8 cellular contexts compared by ENCODE assay signal in the genomic region with DNA sequence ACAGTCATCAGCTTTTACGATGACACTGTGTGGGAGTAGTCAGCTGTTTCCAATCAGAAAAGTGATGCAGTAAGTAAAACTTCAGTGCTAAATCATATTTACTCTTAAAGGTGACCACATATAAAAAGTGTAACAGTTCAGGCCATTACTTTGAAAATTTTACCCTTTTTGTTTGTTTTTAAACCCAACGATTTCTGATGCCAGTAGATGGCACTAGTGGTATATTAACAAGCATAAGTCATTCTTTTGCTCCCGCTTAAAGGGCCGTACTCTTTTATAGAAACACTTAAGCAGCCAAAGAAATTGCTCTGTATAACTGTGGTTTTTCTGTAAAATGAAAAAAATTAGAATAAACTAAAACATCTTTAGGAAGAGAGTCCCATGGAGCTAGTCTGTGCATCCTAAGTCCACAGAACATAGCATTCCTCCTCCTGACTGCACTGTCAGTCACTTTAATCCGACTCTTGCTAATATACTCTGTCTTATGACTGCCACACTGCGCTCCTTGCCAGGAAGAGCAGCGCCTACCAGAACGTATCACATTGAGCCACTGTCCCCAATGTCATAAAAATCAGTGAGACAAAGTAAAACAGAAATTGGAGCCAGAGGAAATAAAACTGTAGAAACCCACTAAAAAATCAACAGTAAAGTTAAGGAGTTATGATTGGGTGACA. TPM values are rescaled to one million over a fixed set of nuclear protein-coding genes. Genes with fewer than 3 reads are reported as not detected.
DNase-seq lines count a peak whose midpoint lies in the region; ATAC-seq, FAIRE-seq and TF ChIP-seq lines count a peak whose summit lies in the region.

No MANE protein-coding gene starts in this region.

- WGBS in suprapubic skin: 31% methylated on average over 8 of the region's 8 CpGs

- in situ Hi-C loops in brain microvascular endothelial cell (cut with HindIII; ENCODE audit: low pct_ligation_motif_present, low sequenced_read_pairs): no loop called here

- H3K9ac ChIP-seq in keratinocyte (ENCODE audit: control insufficient read depth, extremely low read depth, insufficient read depth, low read length): no peak overlapping the region

- H3K4me1 ChIP-seq in keratinocyte (ENCODE audit: control insufficient read depth, extremely low read depth, insufficient read depth, low read length): no peaks in the 10 kb centered on the region
- H3K4me1 ChIP-seq in suprapubic skin: no peaks in the 10 kb centered on the region

- FAIRE-seq in keratinocyte (lab: Jason Lieb, UNC): peak; percentile 66

- no peaks in the 10 kb centered on the region for H3K79me2 ChIP-seq in keratinocyte (ENCODE audit: control insufficient read depth, insufficient read depth, low read length)

- DNase-seq in AG08396 (ENCODE audit: low spot score) (peak; percentile 76), NCI-H345 (lab: John Stamatoyannopoulos, UW) (peak; percentile 25), brain microvascular endothelial cell (peak; percentile 39), keratinocyte (ENCODE audit: low read depth, low spot score) (no peak), suprapubic skin (ENCODE audit: low spot score in 2 of 2) (no peak)
- no peak for DNase-seq in activated naive CD4-positive, alpha-beta T cell (lab: John Stamatoyannopoulos, UW)
- DNase-seq in activated naive CD4-positive, alpha-beta T cell treated with Interleukin-2 at 50 U/mL for 16 hours: no peak

- peak; percentile 48 for ATAC-seq in GM18867 (IDR thresholded peaks at IDR 0.05; ENCODE audit: unreplicated experiment)

- peaks cover 6% of the 10 kb centered on the region for H3K36me3 ChIP-seq in brain microvascular endothelial cell (replicated peaks)
- peaks cover 25 to 36% of the 10 kb centered on the region in 2 experiments for H3K36me3 ChIP-seq in keratinocyte (ENCODE audit: control insufficient read depth in 2 of 2, extremely low read depth in 1 of 2, insufficient read depth in 2 of 2, low read length in 2 of 2)
- peaks cover 31% of the 10 kb centered on the region for H3K36me3 ChIP-seq in suprapubic skin

- no peak for TF ChIP-seq POLR2A in suprapubic skin (IDR thresholded peaks at IDR 0.05)

- TF ChIP-seq CTCF in brain microvascular endothelial cell (IDR thresholded peaks at IDR 0.05; ENCODE audit: low read depth, low read length, missing control alignments) (peak; percentile 43), keratinocyte (optimal IDR thresholded peaks at IDR 0.05 in 1 of 3, IDR thresholded peaks at IDR 0.05 in 1 of 3, conservative IDR thresholded peaks at IDR 0.05 in 1 of 3; ENCODE audit: extremely low read depth in 1 of 3, insufficient read depth in 2 of 3, low read length in 3 of 3) (peak in 2 of 3 experiments; percentile 33 to 52), suprapubic skin (IDR thresholded peaks at IDR 0.05) (peak; percentile 39 to 42)

- H3K27ac ChIP-seq in brain microvascular endothelial cell (no peak overlapping the region), keratinocyte (ENCODE audit: control insufficient read depth, insufficient read depth, low read length) (no peak overlapping the region), suprapubic skin (no peak overlapping the region)

- H3K4me3 ChIP-seq in brain microvascular endothelial cell (ENCODE audit: low read depth, low read length) (no peak overlapping the region), keratinocyte (ENCODE audit: control insufficient read depth in 2 of 3, extremely low read depth in 1 of 3, insufficient read depth in 2 of 3, low read depth in 1 of 3, low read length in 3 of 3) (no peak overlapping the region), suprapubic skin (no peak overlapping the region)

- no peaks in the 10 kb centered on the region for H3K9me1 ChIP-seq in keratinocyte (ENCODE audit: control insufficient read depth, extremely low read depth, insufficient read depth, low read length)

- H2AFZ ChIP-seq in keratinocyte (ENCODE audit: control insufficient read depth, low read length): no peak overlapping the region

- H3K27me3 ChIP-seq in brain microvascular endothelial cell (replicated peaks) (no peaks in the 10 kb centered on the region), keratinocyte (ENCODE audit: control insufficient read depth, extremely low read depth, insufficient read depth, low read length) (no peaks in the 10 kb centered on the region), suprapubic skin (no peaks in the 10 kb centered on the region)

- no peak overlapping the region for H3K4me2 ChIP-seq in keratinocyte (ENCODE audit: control insufficient read depth, extremely low read depth, insufficient read depth, low read depth, low read length)

- no peaks in the 10 kb centered on the region for H3K9me3 ChIP-seq in keratinocyte (ENCODE audit: control insufficient read depth, low read depth, low read length)
- no peaks in the 10 kb centered on the region for H3K9me3 ChIP-seq in suprapubic skin

- no peaks in the 10 kb centered on the region for H4K20me1 ChIP-seq in keratinocyte (ENCODE audit: control insufficient read depth, extremely low read depth, insufficient read depth, low read length)

- dilution Hi-C loops in keratinocyte (cut with MboI; ENCODE audit: extremely low pct_ligation_motif_present, low sequenced_read_pairs): no loop called here

- no peak for TF ChIP-seq EP300 in suprapubic skin (IDR thresholded peaks at IDR 0.05)

RNA-seq across cellular contexts. Expression of gene HEBP2, which starts 25.1 kb away (rescaled TPM):
- 13.2 to 41.9 TPM (median 25.8 TPM) in 3 replicates for polyA plus RNA-seq in keratinocyte
- 295 TPM for polyA plus RNA-seq in keratinocyte (2011; ENCODE audit: low read depth)
- polyA plus RNA-seq in keratinocyte (2011; cell fraction: cytosol; rRNA removed): 17.3 and 22.5 TPM in 2 replicates
- 7.0 and 9.8 TPM in 2 replicates for polyA plus RNA-seq in keratinocyte (2011; cell fraction: nucleus; rRNA removed)
- 41.6 and 79.2 TPM in 2 replicates for polyA plus RNA-seq in keratinocyte (2012; ENCODE audit: low replicate concordance)
- 1.7 to 4.7 TPM (median 4.7 TPM) in 3 replicates for polyA minus RNA-seq in keratinocyte
- 19.8 TPM for polyA minus RNA-seq in keratinocyte (2011; cell fraction: cytosol; rRNA and poly(A)+ RNA removed)
- 1.9 and 2.9 TPM in 2 replicates for polyA minus RNA-seq in keratinocyte (2011; cell fraction: nucleus; rRNA and poly(A)+ RNA removed)
- 10 to 100 TPM; 37.7 to 82.9 (median 56.3) TPM for total RNA-seq in suprapubic skin

RNA-seq across cellular contexts. Expression of gene SMIM28, which starts 51.4 kb away (rescaled TPM):
- polyA plus RNA-seq in keratinocyte: not detected in 3 replicates
- polyA plus RNA-seq in keratinocyte (2011; ENCODE audit: low read depth): not detected
- not detected in 2 replicates for polyA plus RNA-seq in keratinocyte (2011; cell fraction: cytosol; rRNA removed)
- not detected in 2 replicates for polyA plus RNA-seq in keratinocyte (2011; cell fraction: nucleus; rRNA removed)
- polyA plus RNA-seq in keratinocyte (2012; ENCODE audit: low replicate concordance): not detected in 2 replicates
- polyA minus RNA-seq in keratinocyte: not detected in 3 replicates
- not detected for polyA minus RNA-seq in keratinocyte (2011; cell fraction: cytosol; rRNA and poly(A)+ RNA removed)
- polyA minus RNA-seq in keratinocyte (2011; cell fraction: nucleus; rRNA and poly(A)+ RNA removed): not detected in 2 replicates
- total RNA-seq in suprapubic skin: not detected

Comparison
In these comparisons a context has a peak if more than half of its experiments do, and no peak if none do; other contexts are left out.
1. DNase-seq: peak in AG08396 (single experiment), NCI-H345 (single experiment) and brain microvascular endothelial cell (single experiment); none in keratinocyte (single experiment), suprapubic skin (0 of 2), activated naive CD4-positive, alpha-beta T cell (0 of 4) and activated naive CD4-positive, alpha-beta T cell treated with Interleukin-2 at 50 U/mL for 16 hours (single experiment).
2. Peak in every context shown above with its lines, with median percentiles within 50 percentile points of each other: CTCF ChIP-seq.